ENCODE assay signal across 8 cellular contexts in the genomic region with DNA sequence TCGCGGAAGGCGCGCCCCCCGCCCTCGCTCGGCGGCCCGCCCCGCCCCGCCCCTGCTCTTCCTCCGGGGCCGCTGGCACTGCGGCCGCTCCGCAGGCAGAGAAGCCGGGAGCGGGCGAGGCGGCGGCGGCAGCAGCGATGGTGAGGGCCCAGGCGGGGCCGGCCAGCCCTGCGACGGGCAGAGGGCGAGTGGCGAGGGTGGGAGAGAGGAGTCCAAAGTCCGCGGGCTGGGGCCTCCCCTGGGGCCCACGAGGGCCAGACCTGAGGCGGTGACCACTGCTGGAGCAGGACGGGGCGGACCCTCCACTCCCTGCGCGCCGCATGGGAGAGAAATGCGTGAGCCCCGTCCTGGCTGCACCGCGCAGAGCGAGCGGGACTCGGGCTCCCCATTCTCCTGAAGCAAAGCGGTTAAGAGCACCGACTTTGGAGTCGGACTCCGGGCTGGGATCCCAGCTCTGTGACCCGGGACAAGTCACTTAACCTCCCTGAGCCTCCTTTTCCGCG. TPM values are rescaled to one million over a fixed set of nuclear protein-coding genes. Genes with fewer than 3 reads are reported as not detected.
A peak's percentile ranks its signal among the peaks of the same experiment; 100 is the strongest.
DNase-seq lines count a peak whose midpoint lies in the region; ATAC-seq, FAIRE-seq and TF ChIP-seq lines count a peak whose summit lies in the region.

VAMP5 (plus strand) TSS at position 78 of the 503 bp plus-strand sequence; CDS start at position 138, 60 bp downstream.

- no peak for TF ChIP-seq RAD21 in A549 (conservative IDR thresholded peaks at IDR 0.05 in 1 of 2, IDR thresholded peaks at IDR 0.05 in 1 of 2)

- H2AFZ ChIP-seq in astrocyte (ENCODE audit: low read depth, low read length) (peak within 1 kb of the TSS; percentile 82), smooth muscle cell (ENCODE audit: low read depth) (peak within 1 kb of the TSS; percentile 66)

- H3K27me3 Mint-ChIP-seq in IgD-negative memory B cell (no peaks in the 10 kb centered on the region), astrocyte (ENCODE audit: low read depth, unreplicated experiment) (peaks cover 7% of the 10 kb centered on the region)

- TF ChIP-seq POLR2A in A549 (IDR thresholded peaks at IDR 0.05; ENCODE audit: low read length) = no peak

- H4K20me1 ChIP-seq in astrocyte (ENCODE audit: insufficient read depth, low read length) (no peaks in the 10 kb centered on the region), smooth muscle cell (ENCODE audit: low read depth) (no peaks in the 10 kb centered on the region)

- H3K9ac ChIP-seq in astrocyte (ENCODE audit: low read length) = peak within 1 kb of the TSS; percentile 75
- peak within 1 kb of the TSS; percentile 60 for H3K9ac ChIP-seq in iPS-15b (ENCODE audit: low read depth, low read length)
- H3K9ac ChIP-seq in smooth muscle cell (ENCODE audit: low read depth) = no peak within 1 kb of the TSS

- TF ChIP-seq CTCF in A549 (IDR thresholded peaks at IDR 0.05) (no peak), astrocyte (IDR thresholded peaks at IDR 0.05; ENCODE audit: insufficient read depth, low read depth, low read length) (no peak), smooth muscle cell (IDR thresholded peaks at IDR 0.05; ENCODE audit: borderline replicate concordance, insufficient read depth, poor library complexity, severe bottlenecking) (no peak)

- POLR2A ChIA-PET in A549 (lab: Yijun Ruan, JAX) = interaction anchor here (1.6 kb wide), 1 partner anchor 11 kb away, joined by 5 read pairs; the partner anchor contains the start of gene RNF181

- H3K27ac Mint-ChIP-seq in IgD-negative memory B cell (peak within 1 kb of the TSS; percentile 36 to 88 (median 46)), astrocyte (ENCODE audit: unreplicated experiment) (peak within 1 kb of the TSS; percentile 21)

- H3K27ac ChIP-seq in A549 = peak within 1 kb of the TSS; percentile 68 to 83
- peak within 1 kb of the TSS; percentile 64 for H3K27ac ChIP-seq in astrocyte (ENCODE audit: low read depth, low read length)
- peak within 1 kb of the TSS; percentile 37 for H3K27ac ChIP-seq in smooth muscle cell (ENCODE audit: low read depth)

- H3K4me1 Mint-ChIP-seq in IgD-negative memory B cell (peaks cover 23 to 28% (median 28%) of the 10 kb centered on the region in 3 donors), astrocyte (ENCODE audit: low read depth, unreplicated experiment) (peaks cover 33% of the 10 kb centered on the region)

- no peak for TF ChIP-seq EP300 in A549 (IDR thresholded peaks at IDR 0.05)

- FAIRE-seq in A549 (lab: Jason Lieb, UNC) (no peak), GM19239 (lab: Jason Lieb, UNC) (no peak), astrocyte (lab: Jason Lieb, UNC) (no peak)

- WGBS in A549 (ENCODE audit: missing lambda C conversion rate) = 95% methylated on average over 49 of the region's 52 CpGs
- 15% methylated on average over 51 of the region's 52 CpGs for WGBS in smooth muscle cell (ENCODE audit: low lambda C conversion rate)

- H3K4me3 ChIP-seq in A549 = no peak within 1 kb of the TSS
- H3K4me3 ChIP-seq in astrocyte (ENCODE audit: insufficient read depth, low read depth, low read length) = peak within 1 kb of the TSS; percentile 55
- H3K4me3 ChIP-seq in iPS-15b (ENCODE audit: low read depth, low read length) = peak within 1 kb of the TSS; percentile 51
- peak within 1 kb of the TSS; percentile 44 for H3K4me3 ChIP-seq in smooth muscle cell

- H3K4me1 ChIP-seq in A549 (peaks cover 19% of the 10 kb centered on the region), astrocyte (ENCODE audit: insufficient read depth, low read length) (peaks cover 20% of the 10 kb centered on the region), iPS-15b (ENCODE audit: control insufficient read depth, insufficient read depth, low read length) (peaks cover 2% of the 10 kb centered on the region), smooth muscle cell (ENCODE audit: low read depth) (peaks cover 4% of the 10 kb centered on the region)

- peak within 1 kb of the TSS; percentile 44 for H3K4me2 ChIP-seq in A549
- H3K4me2 ChIP-seq in astrocyte (ENCODE audit: low read length) = peak within 1 kb of the TSS; percentile 92
- H3K4me2 ChIP-seq in smooth muscle cell = peak within 1 kb of the TSS; percentile 85

- peak within 1 kb of the TSS; percentile 65 to 94 (median 88) for H3K4me3 Mint-ChIP-seq in IgD-negative memory B cell
- H3K4me3 Mint-ChIP-seq in astrocyte (ENCODE audit: unreplicated experiment) = peak within 1 kb of the TSS; percentile 55

- H3K9me3 Mint-ChIP-seq in IgD-negative memory B cell (no peaks in the 10 kb centered on the region), astrocyte (ENCODE audit: unreplicated experiment) (no peaks in the 10 kb centered on the region)

- H3K79me2 ChIP-seq in astrocyte (ENCODE audit: insufficient read depth, low read length) = peaks cover 2% of the 10 kb centered on the region
- H3K79me2 ChIP-seq in smooth muscle cell (ENCODE audit: low read depth) = no peaks in the 10 kb centered on the region

- H3K36me3 ChIP-seq in astrocyte (ENCODE audit: insufficient read depth, low read length) = no peaks in the 10 kb centered on the region
- no peaks in the 10 kb centered on the region for H3K36me3 ChIP-seq in iPS-15b (ENCODE audit: control insufficient read depth, insufficient read depth, low read length)
- H3K36me3 ChIP-seq in smooth muscle cell (ENCODE audit: low read depth) = no peaks in the 10 kb centered on the region

- H3K36me3 Mint-ChIP-seq in IgD-negative memory B cell (peaks cover 8% of the 10 kb centered on the region), astrocyte (ENCODE audit: low read depth, unreplicated experiment) (peaks cover 7% of the 10 kb centered on the region)

- CTCF ChIA-PET in A549 (lab: Yijun Ruan, JAX) = interaction anchor here (0.6 to 1.0 kb wide), 2 partner anchors 9 to 23 kb away, joined by 3 read pairs; no protein-coding TSS in a partner anchor

- peaks cover under 1% of the 10 kb centered on the region for H3F3A ChIP-seq in smooth muscle cell (ENCODE audit: low read depth)

- DNase-seq in A549 (ENCODE audit: low read depth in 1 of 2, low spot score in 1 of 2) (no peak), GM19239 (ENCODE audit: insufficient read length, low spot score) (peak; percentile 66), astrocyte (ENCODE audit: low read depth) (no peak), smooth muscle cell (lab: John Stamatoyannopoulos, UW; ENCODE audit: unreplicated experiment) (no peak), NAMALWA (ENCODE audit: low spot score) (no peak), NCI-H2029 treated with DMSO at 0.1 percent for 48 hours (lab: John Stamatoyannopoulos, UW) (no peak)

- H3K27me3 ChIP-seq in astrocyte (ENCODE audit: insufficient read depth, low read length) = no peaks in the 10 kb centered on the region
- H3K27me3 ChIP-seq in iPS-15b (ENCODE audit: control insufficient read depth, insufficient read depth, low read length) = peaks cover 35% of the 10 kb centered on the region
- no peaks in the 10 kb centered on the region for H3K27me3 ChIP-seq in smooth muscle cell (ENCODE audit: low read depth)

- ATAC-seq in A549 = no peak; a peak in 1 of 6 replicates

- H3K9me3 ChIP-seq in A549 (no peaks in the 10 kb centered on the region), astrocyte (ENCODE audit: insufficient read depth, low read depth, low read length) (no peaks in the 10 kb centered on the region), iPS-15b (ENCODE audit: control insufficient read depth, insufficient read depth, low read length) (no peaks in the 10 kb centered on the region), smooth muscle cell (replicated peaks; ENCODE audit: low read depth) (no peaks in the 10 kb centered on the region)

TF ChIP-seq in A549, 52 proteins besides CTCF, POLR2A, EP300 and RAD21:
- TF ChIP-seq PHF8 (IDR thresholded peaks at IDR 0.05; ENCODE audit: borderline replicate concordance, low read depth) (no peak), BHLHE40 (IDR thresholded peaks at IDR 0.05; ENCODE audit: low read depth, low read length) (no peak), CBX8 (IDR thresholded peaks at IDR 0.05) (no peak), MYC (IDR thresholded peaks at IDR 0.05; ENCODE audit: borderline replicate concordance, low read length) (no peak), FOSB (CRISPR knock-in tag; IDR thresholded peaks at IDR 0.05) (no peak), NFE2L2 (conservative IDR thresholded peaks at IDR 0.05; ENCODE audit: low read length) (no peak), HDAC2 (IDR thresholded peaks at IDR 0.05) (no peak), HOXA7 (CRISPR knock-in tag; IDR thresholded peaks at IDR 0.05) (no peak), GATA3 (IDR thresholded peaks at IDR 0.05; ENCODE audit: borderline replicate concordance) (no peak), TFCP2L1 (CRISPR knock-in tag; IDR thresholded peaks at IDR 0.05) (no peak), TP53 (CRISPR knock-in tag; IDR thresholded peaks at IDR 0.05) (no peak)
TF ChIP-seq in A549: peak in this region for 0.

RNA-seq across cellular contexts. Expression of gene VAMP5, which starts in this region (rescaled TPM):
- polyA plus RNA-seq in A549 (2011; rRNA removed) = 0.16 and 0.67 TPM in 2 replicates
- polyA plus RNA-seq in A549 (2012; cell fraction: cytosol; rRNA removed) = 0.10 and 0.25 TPM in 2 replicates
- 0.29 and 0.95 TPM in 2 replicates for polyA plus RNA-seq in A549 (2012; cell fraction: nucleus; rRNA removed)
- polyA plus RNA-seq in A549 (2017; fragmentation: RNase III; extraction: RNeasy Plus Mini Kit Qiagen cat#74134 plus additional on column Dnase treatment) = not detected in 3 replicates
- polyA minus RNA-seq in A549 (2011; rRNA and poly(A)+ RNA removed) = 0.58 TPM in 1 of 2 replicates, not detected in the other
- polyA plus RNA-seq in IgD-negative memory B cell = 43.0 TPM
- 17.1 and 17.6 TPM in 2 replicates for total RNA-seq in astrocyte
- total RNA-seq in smooth muscle cell = 5.0 and 6.6 TPM in 2 replicates
- 35.0 and 35.9 TPM in 2 replicates for polyA plus RNA-seq in smooth muscle cell

Comparison
In these comparisons a context has a peak if more than half of its experiments do, and no peak if none do; other contexts are left out.
1. RNA of gene VAMP5 (polyA plus RNA-seq): 43.0 TPM in IgD-negative memory B cell (single experiment) and 35.0 to 35.9 TPM in smooth muscle cell; 0.10 to 0.95 TPM in A549; every median in the first group is over 10 times any median in the second.
2. Peak in every context shown above with its lines, with median percentiles within 50 percentile points of each other: H3K27ac ChIP-seq and H3K4me2 ChIP-seq.